ENCODE assay signal across 8 cellular contexts in genomic region chr20:35686872-35687271, GRCh38. TPM values are rescaled to one million over a fixed set of nuclear protein-coding genes. Genes with fewer than 3 reads are reported as not detected.
DNase-seq lines count a peak whose midpoint lies in the region; ATAC-seq and TF ChIP-seq lines count a peak whose summit lies in the region.
"Not testable (repeated sequence)": the region's sequence is repeated elsewhere in the genome, so short reads cannot be mapped to it uniquely, and the experiment has no call there.

No MANE protein-coding gene starts in this region.

- not testable (repeated sequence) for H3K27me3 ChIP-seq in BE2C; PC-3 (ENCODE audit: low read length); right atrium auricular region

- not testable (repeated sequence) for H3K9ac ChIP-seq in PC-3 (ENCODE audit: low read length)

- H3K36me3 Mint-ChIP-seq in activated CD4-positive, alpha-beta memory T cell treated with anti-CD3 and anti-CD28 coated beads for 36 hours, result peaks cover 22% of the 10 kb centered on the region

- not testable (repeated sequence) for H3K27ac Mint-ChIP-seq in activated CD4-positive, alpha-beta memory T cell treated with anti-CD3 and anti-CD28 coated beads for 36 hours

- intact Hi-C loops in PC-3 (cut with micrococcal nuclease); activated CD4-positive, alpha-beta memory T cell treated with anti-CD3 and anti-CD28 coated beads for 36 hours (cut with micrococcal nuclease): not testable (repeated sequence)

- H3F3A ChIP-seq in PC-3 (ENCODE audit: low read length, unreplicated experiment), result not testable (repeated sequence)

- H2AFZ ChIP-seq in PC-3 (ENCODE audit: low read length), result not testable (repeated sequence)

- H3K9me3 ChIP-seq in BE2C; PC-3 (ENCODE audit: low read length); right atrium auricular region: not testable (repeated sequence)

- ATAC-seq in PC-3; stimulated activated naive CD8-positive, alpha-beta T cell treated with anti-CD3 and anti-CD28 coated beads, Interleukin-15, Interleukin-2, amounts not matched to agents 100 U/mL and 50 U/mL, for 24 hours: not testable (repeated sequence)

- not testable (repeated sequence) for BruUV-seq in PC-3 (replicated peaks; lab: Mats Ljungman, UMichigan)

- H3K4me1 ChIP-seq in BE2C; PC-3 (ENCODE audit: insufficient read depth, low read length); right atrium auricular region: not testable (repeated sequence)

- peak; percentile 53 for DNase-seq in BE2C
- not testable (repeated sequence) for DNase-seq in GM10266 (ENCODE audit: extremely low spot score); PC-3; choroid plexus epithelial cell (ENCODE audit: low read depth)
- peak; percentile 11 for DNase-seq in LHCN-M2 (ENCODE audit: low read depth)
- peak; percentile 18 for DNase-seq in activated CD4-positive, alpha-beta memory T cell treated with anti-CD3 and anti-CD28 coated beads for 36 hours
- peak; percentile 40 for DNase-seq in right atrium auricular region (ENCODE audit: low spot score)
- DNase-seq in stimulated activated naive CD8-positive, alpha-beta T cell treated with anti-CD3 and anti-CD28 coated beads, Interleukin-15, Interleukin-2, amounts not matched to agents 100 U/mL and 50 U/mL, for 24 hours, result peak; percentile 20

- H3K9me2 ChIP-seq in PC-3 (replicated peaks; ENCODE audit: low read length), result not testable (repeated sequence)

- TF ChIP-seq CTCF in BE2C (IDR thresholded peaks at IDR 0.05; ENCODE audit: low read depth, low read length) (peak; percentile 30), GM10266 (IDR thresholded peaks at IDR 0.05; ENCODE audit: control insufficient read depth, insufficient read depth, low read depth, missing control alignments) (peak; percentile 17), PC-3 (conservative IDR thresholded peaks at IDR 0.05; ENCODE audit: low read depth, low read length) (peak; percentile 35), choroid plexus epithelial cell (conservative IDR thresholded peaks at IDR 0.05; ENCODE audit: low read depth, low read length) (peak; percentile 44)
- TF ChIP-seq CTCF in right atrium auricular region (IDR thresholded peaks at IDR 0.05), result not testable (repeated sequence)

- not testable (repeated sequence) for H3K4me2 ChIP-seq in PC-3 (ENCODE audit: low read length)

- not testable (repeated sequence) for H3K9me3 Mint-ChIP-seq in activated CD4-positive, alpha-beta memory T cell treated with anti-CD3 and anti-CD28 coated beads for 36 hours

- not testable (repeated sequence) for H3K27ac ChIP-seq in PC-3 (ENCODE audit: low read length); right atrium auricular region

- not testable (repeated sequence) for H3K4me3 Mint-ChIP-seq in activated CD4-positive, alpha-beta memory T cell treated with anti-CD3 and anti-CD28 coated beads for 36 hours

- POLR2A ChIA-PET in PC-3 (lab: Charles Lee; ENCODE audit: unreplicated experiment); activated CD4-positive, alpha-beta memory T cell treated with anti-CD3 and anti-CD28 coated beads for 36 hours (lab: Charles Lee): not testable (repeated sequence)

- H3K27me3 Mint-ChIP-seq in activated CD4-positive, alpha-beta memory T cell treated with anti-CD3 and anti-CD28 coated beads for 36 hours, result not testable (repeated sequence)

- not testable (repeated sequence) for H3K4me3 ChIP-seq in BE2C (ENCODE audit: low read depth, low read length); PC-3 (ENCODE audit: low read length); choroid plexus epithelial cell (ENCODE audit: low read depth, low read length); right atrium auricular region

- not testable (repeated sequence) for H3K36me3 ChIP-seq in BE2C
- H3K36me3 ChIP-seq in PC-3 (ENCODE audit: low read depth, low read length) (peaks cover 14% of the 10 kb centered on the region), right atrium auricular region (peaks cover 38% of the 10 kb centered on the region)

- H3K4me1 Mint-ChIP-seq in activated CD4-positive, alpha-beta memory T cell treated with anti-CD3 and anti-CD28 coated beads for 36 hours (ENCODE audit: low read depth), result not testable (repeated sequence)

- H4K20me1 ChIP-seq in PC-3 (ENCODE audit: low read length), result not testable (repeated sequence)

- CTCF ChIA-PET in PC-3 (lab: Charles Lee), result not testable (repeated sequence)
- CTCF ChIA-PET in activated CD4-positive, alpha-beta memory T cell treated with anti-CD3 and anti-CD28 coated beads for 36 hours (lab: Charles Lee), result interaction anchor here (0.7 kb wide), 1 partner anchor 306 kb away, joined by 4 read pairs; no protein-coding TSS in a partner anchor

- not testable (repeated sequence) for H3K79me2 ChIP-seq in PC-3 (ENCODE audit: low read length)

RNA-seq across cellular contexts. Expression of gene NFS1, which starts 12.3 kb away (rescaled TPM):
- polyA plus RNA-seq in BE2C (2012; ENCODE audit: insufficient read depth, insufficient read length, low read depth), result 21.3 TPM
- total RNA-seq in LHCN-M2 (2014; rRNA removed) (23.0 and 32.4 TPM in 2 replicates), PC-3 (2014; rRNA removed) (71.8 and 75.8 TPM in 2 replicates), right atrium auricular region (10 to 100 TPM; 24.6 to 38.7 TPM)
- 21.8 TPM for polyA plus RNA-seq in LHCN-M2 (2012)
- 10 to 100 TPM; 36.9 to 40.8 TPM for total RNA-seq in activated CD4-positive, alpha-beta memory T cell treated with anti-CD3 and anti-CD28 coated beads for 36 hours

RNA-seq across cellular contexts. Expression of gene ROMO1, which starts 12.3 kb away (rescaled TPM):
- 382 TPM for polyA plus RNA-seq in BE2C (2012; ENCODE audit: insufficient read depth, insufficient read length, low read depth)
- total RNA-seq in LHCN-M2 (2014; rRNA removed) (277 and 325 TPM in 2 replicates), PC-3 (2014; rRNA removed) (479 and 530 TPM in 2 replicates), right atrium auricular region (100 to 1,000 TPM; 263 to 409 TPM)
- polyA plus RNA-seq in LHCN-M2 (2012), result 606 TPM
- 100 to 1,000 TPM; 141 to 142 TPM for total RNA-seq in activated CD4-positive, alpha-beta memory T cell treated with anti-CD3 and anti-CD28 coated beads for 36 hours

RNA-seq across cellular contexts. Expression of gene CPNE1, which starts 22.2 kb away (rescaled TPM):
- 549 TPM for polyA plus RNA-seq in BE2C (2012; ENCODE audit: insufficient read depth, insufficient read length, low read depth)
- total RNA-seq in LHCN-M2 (2014; rRNA removed) (148 and 168 TPM in 2 replicates), PC-3 (2014; rRNA removed) (222 and 274 TPM in 2 replicates), right atrium auricular region (10 to 100 TPM; 39.2 to 60.4 TPM)
- polyA plus RNA-seq in LHCN-M2 (2012), result 244 TPM
- 100 to 1,000 TPM; 242 to 253 TPM for total RNA-seq in activated CD4-positive, alpha-beta memory T cell treated with anti-CD3 and anti-CD28 coated beads for 36 hours

RNA-seq across cellular contexts. Expression of gene RBM12, which starts 22.2 kb away (rescaled TPM):
- 41.7 TPM for polyA plus RNA-seq in BE2C (2012; ENCODE audit: insufficient read depth, insufficient read length, low read depth)
- total RNA-seq in LHCN-M2 (2014; rRNA removed), result 45.7 and 46.2 TPM in 2 replicates
- polyA plus RNA-seq in LHCN-M2 (2012), result 27.6 TPM
- 43.5 and 53.6 TPM in 2 replicates for total RNA-seq in PC-3 (2014; rRNA removed)
- 100 to 1,000 TPM; 110 to 114 TPM for total RNA-seq in activated CD4-positive, alpha-beta memory T cell treated with anti-CD3 and anti-CD28 coated beads for 36 hours
- total RNA-seq in right atrium auricular region, result 10 to 100 TPM; 18.4 to 20.9 TPM

RNA-seq across cellular contexts. Expression of gene RBM39, which starts 55.2 kb away (rescaled TPM):
- 283 TPM for polyA plus RNA-seq in BE2C (2012; ENCODE audit: insufficient read depth, insufficient read length, low read depth)
- total RNA-seq in LHCN-M2 (2014; rRNA removed) (195 and 210 TPM in 2 replicates), PC-3 (2014; rRNA removed) (286 and 341 TPM in 2 replicates), right atrium auricular region (100 to 1,000 TPM; 106 to 112 TPM)
- polyA plus RNA-seq in LHCN-M2 (2012), result 67.2 TPM
- 100 to 1,000 TPM; 243 to 259 TPM for total RNA-seq in activated CD4-positive, alpha-beta memory T cell treated with anti-CD3 and anti-CD28 coated beads for 36 hours
